14 cellular contexts compared by ENCODE assay signal in genomic region chr10:58028597-58029366, GRCh38.
DNase-seq lines count a peak whose midpoint lies in the region; ATAC-seq lines count a peak whose summit lies in the region.
"Had no signal": no experiment of that assay in that cellular context is flagged by ENCODE, and none has a peak within 500 bp of the region (broad histone marks: within the 10 kb centered on the region; RNA-seq: fewer than 3 reads in every experiment).

No MANE protein-coding gene starts in this region.

- no peaks in the 10 kb centered on the region for H3K36me3 Mint-ChIP-seq in activated naive CD8-positive, alpha-beta T cell treated with anti-CD3 and anti-CD28 coated beads for 36 hours

- H3K4me1 ChIP-seq in SJCRH30: peaks cover 22% of the 10 kb centered on the region

- no peaks in the 10 kb centered on the region for H3K27me3 ChIP-seq in SJCRH30

- H3K4me3 Mint-ChIP-seq in activated naive CD8-positive, alpha-beta T cell treated with anti-CD3 and anti-CD28 coated beads for 36 hours: no peak overlapping the region
- H3K4me3 Mint-ChIP-seq: activated CD4-positive, alpha-beta T cell treated with anti-CD3 and anti-CD28 coated beads, Interleukin-2, amount 10 ng/mL, durations not matched to agents 24 days and 14 days had no signal

- no peaks in the 10 kb centered on the region for H3K9me3 Mint-ChIP-seq in activated naive CD8-positive, alpha-beta T cell treated with anti-CD3 and anti-CD28 coated beads for 36 hours
- H3K9me3 Mint-ChIP-seq: activated CD4-positive, alpha-beta T cell treated with anti-CD3 and anti-CD28 coated beads, Interleukin-2, amount 10 ng/mL, durations not matched to agents 24 days and 14 days; activated T-helper 2 cell treated with anti-CD3 and anti-CD28 coated beads, Interferon-gamma antibody, Interleukin-2, Interleukin-4, amounts not matched to agents 10 μg/mL and 5 μg/mL and 100 μg/mL, durations not matched to agents 14 hours and 24 hours and 36 hours had no signal

- H3K27ac Mint-ChIP-seq in activated naive CD8-positive, alpha-beta T cell treated with anti-CD3 and anti-CD28 coated beads for 36 hours: no peak overlapping the region
- H3K27ac Mint-ChIP-seq: activated CD4-positive, alpha-beta T cell treated with anti-CD3 and anti-CD28 coated beads, Interleukin-2, amount 10 ng/mL, durations not matched to agents 24 days and 14 days; activated T-helper 2 cell treated with anti-CD3 and anti-CD28 coated beads, Interferon-gamma antibody, Interleukin-2, Interleukin-4, amounts not matched to agents 10 μg/mL and 5 μg/mL and 100 μg/mL, durations not matched to agents 14 hours and 24 hours and 36 hours; progenitor cell of endocrine pancreas had no signal

- H3K4me3 ChIP-seq in SJCRH30: no peak overlapping the region
- H3K4me3 ChIP-seq: lung had no signal

- intact Hi-C loops in sciatic nerve (cut with DNase I): no loop called here

- DNase-seq in GM03348 (ENCODE audit: low spot score): peak; percentile 79
- DNase-seq in SJCRH30: peak; percentile 37 to 49
- DNase-seq in fibroblast of gingiva (ENCODE audit: low read depth): peak; percentile 86
- no peak for DNase-seq in sciatic nerve (ENCODE audit: low spot score)
- no peak for DNase-seq in activated naive CD8-positive, alpha-beta T cell treated with anti-CD3 and anti-CD28 coated beads for 36 hours
- no peak for DNase-seq in HuH-7 (ENCODE audit: low spot score)
- no peak for DNase-seq in occipital lobe (lab: John Stamatoyannopoulos, UW)
- DNase-seq: activated CD4-positive, alpha-beta T cell treated with anti-CD3 and anti-CD28 coated beads, Interleukin-2, amount 10 ng/mL, durations not matched to agents 24 days and 14 days; NCI-H1092 treated with DMSO at 0.1 percent for 48 hours; NCI-H774 had no signal

- H3K4me1 Mint-ChIP-seq in activated naive CD8-positive, alpha-beta T cell treated with anti-CD3 and anti-CD28 coated beads for 36 hours: no peaks in the 10 kb centered on the region
- H3K4me1 Mint-ChIP-seq: activated CD4-positive, alpha-beta T cell treated with anti-CD3 and anti-CD28 coated beads, Interleukin-2, amount 10 ng/mL, durations not matched to agents 24 days and 14 days had no signal

- peak; percentile 41 for ATAC-seq in sciatic nerve
- no peak for ATAC-seq in GM21529 (IDR thresholded peaks at IDR 0.05; ENCODE audit: unreplicated experiment)

- H3K27me3 Mint-ChIP-seq in activated naive CD8-positive, alpha-beta T cell treated with anti-CD3 and anti-CD28 coated beads for 36 hours: peaks cover 5% of the 10 kb centered on the region
- H3K27me3 Mint-ChIP-seq: activated CD4-positive, alpha-beta T cell treated with anti-CD3 and anti-CD28 coated beads, Interleukin-2, amount 10 ng/mL, durations not matched to agents 24 days and 14 days; progenitor cell of endocrine pancreas had no signal

- H3K27ac ChIP-seq in SJCRH30: peak overlapping the region; percentile 58

- no peaks in the 10 kb centered on the region for H3K36me3 ChIP-seq in SJCRH30

- H3K9me3 ChIP-seq in SJCRH30 (replicated peaks): no peaks in the 10 kb centered on the region

Comparison
In these comparisons a context has a peak if more than half of its experiments do, and no peak if none do; other contexts are left out.
1. DNase-seq: peak in GM03348 (single experiment), SJCRH30 (2 of 2) and fibroblast of gingiva (single experiment); none in sciatic nerve (single experiment), activated naive CD8-positive, alpha-beta T cell treated with anti-CD3 and anti-CD28 coated beads for 36 hours (single experiment), HuH-7 (single experiment) and occipital lobe (single experiment).